In the genomic region with DNA sequence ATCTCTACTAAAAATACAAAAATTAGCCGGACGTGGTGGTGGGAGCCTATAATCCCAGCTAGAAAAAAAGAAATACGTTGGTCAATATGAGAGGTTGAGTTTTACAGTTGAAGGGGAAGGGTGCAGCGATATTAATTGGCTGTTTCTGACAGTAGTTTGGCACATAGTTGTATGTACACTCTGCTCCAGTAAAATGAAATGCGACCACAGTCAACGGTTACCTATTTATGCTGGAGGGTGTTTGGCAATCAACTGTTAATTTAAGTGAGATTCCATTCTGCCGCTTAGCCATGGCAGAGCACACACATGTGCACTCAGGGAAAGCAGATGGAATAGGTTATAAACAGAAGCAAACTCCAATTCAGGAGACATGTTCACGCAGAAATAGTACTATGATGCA, we compare ENCODE assay signal across 27 cellular contexts. TPM values are rescaled to one million over a fixed set of nuclear protein-coding genes. Genes with fewer than 3 reads are reported as not detected.
"Had no signal": no experiment of that assay in that cellular context is flagged by ENCODE, and none has a peak within 500 bp of the region (broad histone marks: within the 10 kb centered on the region; RNA-seq: fewer than 3 reads in every experiment).

No MANE protein-coding gene starts in this region.

- H3K27me3 ChIP-seq: adrenal gland had no signal

- FAIRE-seq: TTC549 had no signal

- H3K9me3 Mint-ChIP-seq: activated CD8-positive, alpha-beta T cell treated with anti-CD3 and anti-CD28 coated beads for 36 hours; T-cell had no signal

- H3K27ac Mint-ChIP-seq: activated CD4-positive, alpha-beta T cell treated with anti-CD3 and anti-CD28 coated beads for 36 hours; activated CD8-positive, alpha-beta T cell treated with anti-CD3 and anti-CD28 coated beads for 36 hours; activated naive CD8-positive, alpha-beta T cell treated with anti-CD3 and anti-CD28 coated beads, Interleukin-2, amount 10 ng/mL, durations not matched to agents 7 days and 5 days; activated T-cell treated with anti-CD3 and anti-CD28 coated beads, Interleukin-2, amount 50 U/mL, for 72 hours; activated T-helper 2 cell treated with anti-CD3 and anti-CD28 coated beads, Interferon-gamma antibody, Interleukin-2, Interleukin-4, amounts not matched to agents 10 μg/mL and 5 μg/mL and 100 μg/mL, durations not matched to agents 14 hours and 24 hours and 36 hours; T-cell had no signal

- H3K27ac ChIP-seq: adrenal gland, VCaP had no signal

- H3K4me3 Mint-ChIP-seq: activated CD4-positive, alpha-beta T cell treated with anti-CD3 and anti-CD28 coated beads for 36 hours; activated CD8-positive, alpha-beta T cell treated with anti-CD3 and anti-CD28 coated beads for 36 hours; activated naive CD8-positive, alpha-beta T cell treated with anti-CD3 and anti-CD28 coated beads, Interleukin-2, amount 10 ng/mL, durations not matched to agents 7 days and 5 days; activated T-cell treated with anti-CD3 and anti-CD28 coated beads, Interleukin-2, amount 50 U/mL, for 72 hours; T-cell had no signal

- H3K36me3 ChIP-seq: adrenal gland had no signal

- DNase-seq: activated CD4-positive, alpha-beta T cell treated with anti-CD3 and anti-CD28 coated beads for 36 hours; activated CD8-positive, alpha-beta memory T cell treated with anti-CD3 and anti-CD28 coated beads, Interleukin-2, amount 50 U/mL, for 4 hours; activated CD8-positive, alpha-beta T cell treated with anti-CD3 and anti-CD28 coated beads for 36 hours; activated naive CD4-positive, alpha-beta T cell treated with anti-CD3 and anti-CD28 coated beads, Interleukin-2, amount 50 U/mL, for 16 hours; activated naive CD8-positive, alpha-beta T cell treated with anti-CD3 and anti-CD28 coated beads, Interleukin-2, amount 10 ng/mL, durations not matched to agents 7 days and 5 days; activated T-cell treated with anti-CD3 and anti-CD28 coated beads, Interleukin-2, amount 50 U/mL, for 72 hours; adrenal gland; anterior cingulate cortex; caudate nucleus; Kasumi-1; KBM-7; NCI-H1105 treated with DMSO at 0.1 percent for 48 hours; NCI-H146; NCI-H187 treated with DMSO at 0.1 percent for 48 hours; NCI-H2081 treated with DMSO at 0.1 percent for 48 hours; NCI-H2227 treated with DMSO at 0.1 percent for 48 hours; NCI-H526 treated with DMSO at 0.1 percent for 48 hours; PC-3; SIG-M5; T-cell; T-helper 2 cell; T1000 had no signal

- ATAC-seq: activated CD4-positive, alpha-beta T cell treated with anti-CD3 and anti-CD28 coated beads for 36 hours; activated CD8-positive, alpha-beta T cell treated with anti-CD3 and anti-CD28 coated beads for 36 hours; activated T-cell treated with anti-CD3 and anti-CD28 coated beads, Interleukin-2, amount 50 U/mL, for 72 hours; PC-3; T-cell had no signal

- H3K4me3 ChIP-seq: adrenal gland had no signal

- H3K27me3 Mint-ChIP-seq: activated CD4-positive, alpha-beta T cell treated with anti-CD3 and anti-CD28 coated beads for 36 hours; activated CD8-positive, alpha-beta T cell treated with anti-CD3 and anti-CD28 coated beads for 36 hours; activated naive CD8-positive, alpha-beta T cell treated with anti-CD3 and anti-CD28 coated beads, Interleukin-2, amount 10 ng/mL, durations not matched to agents 7 days and 5 days; T-cell had no signal

- H3K9me3 ChIP-seq: adrenal gland had no signal

RNA-seq across cellular contexts. Expression of a gene that starts 33.6 kb away (rescaled TPM):
- total RNA-seq: activated CD4-positive, alpha-beta T cell treated with anti-CD3 and anti-CD28 coated beads for 36 hours; activated T-cell treated with anti-CD3 and anti-CD28 coated beads, Interleukin-2, amount 50 U/mL, for 72 hours; activated T-helper 2 cell treated with anti-CD3 and anti-CD28 coated beads, Interferon-gamma antibody, Interleukin-2, Interleukin-4, amounts not matched to agents 10 μg/mL and 5 μg/mL and 100 μg/mL, durations not matched to agents 14 hours and 24 hours and 36 hours; NCI-H460; PC-3; RPMI7951 had no signal
